ENCODE assay signal across 32 cellular contexts in the genomic region with DNA sequence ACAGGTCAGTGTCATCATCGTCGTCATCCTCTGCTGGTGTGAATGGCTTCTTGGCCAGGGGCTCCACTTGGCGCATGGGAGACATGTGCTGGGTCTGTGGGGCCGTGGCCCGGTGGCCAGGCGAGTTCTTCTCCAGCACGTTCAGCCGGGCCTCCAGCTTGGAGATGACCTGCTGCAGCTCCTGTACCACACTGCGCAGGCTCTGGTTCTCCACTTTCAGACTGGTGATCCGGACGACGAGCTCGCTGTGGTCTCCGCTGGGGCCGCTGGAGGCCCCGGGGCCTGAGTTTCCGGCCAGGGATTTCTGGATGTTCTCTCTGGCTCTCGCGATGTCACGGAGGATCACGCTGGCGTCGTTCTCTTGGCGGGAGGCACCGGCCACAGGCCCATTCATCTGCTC.
"Had no signal": no experiment of that assay in that cellular context is flagged by ENCODE, and none has a peak within 500 bp of the region (broad histone marks: within the 10 kb centered on the region; RNA-seq: fewer than 3 reads in every experiment).

No MANE protein-coding gene starts in this region.

- DNase-seq: naive B cell; naive thymus-derived CD8-positive, alpha-beta T cell; nephron progenitor cell; occipital lobe; ovary; psoas muscle; right cardiac atrium; spleen; stimulated activated CD4-positive, alpha-beta T cell treated with anti-CD3 and anti-CD28 coated beads, Interleukin-12 subunit alpha, Interleukin-12 subunit beta, amount 100 ng/mL, for 4 hours; stimulated activated CD4-positive, alpha-beta T cell treated with anti-CD3 and anti-CD28 coated beads, Interleukin-1b, Interleukin-23, amount 100 ng/mL, for 48 hours; stimulated activated CD4-positive, alpha-beta T cell treated with anti-CD3 and anti-CD28 coated beads, Interleukin-4, amount 100 ng/mL, for 1 hour; stimulated activated CD4-positive, alpha-beta T cell treated with anti-CD3 and anti-CD28 coated beads, Interleukin-4, amount 100 ng/mL, for 4 hours; stimulated activated CD8-positive, alpha-beta memory T cell treated with anti-CD3 and anti-CD28 coated beads, Interleukin-4, amount 100 ng/mL, for 48 hours; stimulated activated naive CD4-positive, alpha-beta T cell; stimulated activated naive CD8-positive, alpha-beta T cell treated with anti-CD3 and anti-CD28 coated beads, Interleukin-15, amount 100 ng/mL, for 72 hours; stimulated activated naive CD8-positive, alpha-beta T cell treated with anti-CD3 and anti-CD28 coated beads, Interleukin-15, Interleukin-2, amounts not matched to agents 100 U/mL and 50 U/mL, for 24 hours; substantia nigra; thyroid gland; trophoblast cell; upper lobe of right lung; uterus had no signal

- ATAC-seq: naive thymus-derived CD8-positive, alpha-beta T cell; natural killer cell treated with Interleukin-12 subunit alpha and Interleukin-12 subunit beta and Interleukin-15 and Interleukin-18, amount 100 ng/mL, for 72 hours; psoas muscle; right cardiac atrium; sciatic nerve; stimulated activated memory B cell treated with anti-CD40 and anti-IgM and Interleukin-4, amounts not matched to agents 10 μg/mL and 1 μg/mL and 100 μg/mL, for 72 hours; stimulated activated naive CD8-positive, alpha-beta T cell treated with anti-CD3 and anti-CD28 coated beads, Interleukin-15, amount 100 ng/mL, for 72 hours; stimulated activated naive CD8-positive, alpha-beta T cell treated with anti-CD3 and anti-CD28 coated beads, Interleukin-15, Interleukin-2, amounts not matched to agents 100 U/mL and 50 U/mL, for 24 hours; upper lobe of right lung had no signal

- H3K36me3 ChIP-seq: ovary, suprapubic skin, thoracic aorta, thyroid gland, upper lobe of right lung, uterus had no signal

- H3K27ac ChIP-seq: ovary, parathyroid adenoma, psoas muscle, skin epidermis, spleen, suprapubic skin, thoracic aorta, thyroid gland, tibial nerve, upper lobe of right lung, uterus had no signal

- H3K4me3 ChIP-seq: ovary, psoas muscle, skin epidermis, smooth muscle cell, spleen, suprapubic skin, thoracic aorta, thyroid gland, tibial nerve, upper lobe of right lung, uterus had no signal

- H3K27me3 ChIP-seq: ovary, spleen, suprapubic skin, thyroid gland, tibial nerve, upper lobe of right lung, uterus had no signal

- H3K9me3 ChIP-seq: ovary, thyroid gland, uterus had no signal

- H3K27me3 Mint-ChIP-seq: naive B cell; naive thymus-derived CD8-positive, alpha-beta T cell; natural killer cell treated with Interleukin-12 subunit alpha and Interleukin-12 subunit beta and Interleukin-15 and Interleukin-18, amount 100 ng/mL, for 72 hours; progenitor cell of endocrine pancreas; stimulated activated memory B cell treated with anti-CD40 and anti-IgM and Interleukin-4, amounts not matched to agents 10 μg/mL and 1 μg/mL and 100 μg/mL, for 72 hours; stimulated activated naive CD8-positive, alpha-beta T cell treated with anti-CD3 and anti-CD28 coated beads, Interleukin-15, amount 100 ng/mL, for 72 hours had no signal

- H3K4me1 Mint-ChIP-seq: naive B cell; naive thymus-derived CD8-positive, alpha-beta T cell; nephron progenitor cell; neural crest cell; stimulated activated memory B cell treated with anti-CD40 and anti-IgM and Interleukin-4, amounts not matched to agents 10 μg/mL and 1 μg/mL and 100 μg/mL, for 72 hours; stimulated activated naive CD8-positive, alpha-beta T cell treated with anti-CD3 and anti-CD28 coated beads, Interleukin-15, amount 100 ng/mL, for 72 hours had no signal

- H3K4me2 ChIP-seq: smooth muscle cell had no signal

- H3K79me2 ChIP-seq: parathyroid adenoma had no signal

- H3K4me1 ChIP-seq: parathyroid adenoma, psoas muscle, spleen, suprapubic skin, thyroid gland, tibial nerve, upper lobe of right lung, uterus had no signal

- H3K4me3 Mint-ChIP-seq: naive thymus-derived CD8-positive, alpha-beta T cell; natural killer cell treated with Interleukin-12 subunit alpha and Interleukin-12 subunit beta and Interleukin-15 and Interleukin-18, amount 100 ng/mL, for 72 hours; nephron progenitor cell; neural crest cell; stimulated activated memory B cell treated with anti-CD40 and anti-IgM and Interleukin-4, amounts not matched to agents 10 μg/mL and 1 μg/mL and 100 μg/mL, for 72 hours; stimulated activated naive CD8-positive, alpha-beta T cell treated with anti-CD3 and anti-CD28 coated beads, Interleukin-15, amount 100 ng/mL, for 72 hours had no signal

- H2AFZ ChIP-seq: parathyroid adenoma had no signal

- H3K27ac Mint-ChIP-seq: naive B cell; natural killer cell treated with Interleukin-12 subunit alpha and Interleukin-12 subunit beta and Interleukin-15 and Interleukin-18, amount 100 ng/mL, for 72 hours; nephron progenitor cell; progenitor cell of endocrine pancreas; stimulated activated memory B cell treated with anti-CD40 and anti-IgM and Interleukin-4, amounts not matched to agents 10 μg/mL and 1 μg/mL and 100 μg/mL, for 72 hours; stimulated activated naive CD8-positive, alpha-beta T cell treated with anti-CD3 and anti-CD28 coated beads, Interleukin-15, amount 100 ng/mL, for 72 hours had no signal

- H3K9ac ChIP-seq: parathyroid adenoma had no signal
